Comparison of ENCODE assay signal across 15 cellular contexts in the genomic region with DNA sequence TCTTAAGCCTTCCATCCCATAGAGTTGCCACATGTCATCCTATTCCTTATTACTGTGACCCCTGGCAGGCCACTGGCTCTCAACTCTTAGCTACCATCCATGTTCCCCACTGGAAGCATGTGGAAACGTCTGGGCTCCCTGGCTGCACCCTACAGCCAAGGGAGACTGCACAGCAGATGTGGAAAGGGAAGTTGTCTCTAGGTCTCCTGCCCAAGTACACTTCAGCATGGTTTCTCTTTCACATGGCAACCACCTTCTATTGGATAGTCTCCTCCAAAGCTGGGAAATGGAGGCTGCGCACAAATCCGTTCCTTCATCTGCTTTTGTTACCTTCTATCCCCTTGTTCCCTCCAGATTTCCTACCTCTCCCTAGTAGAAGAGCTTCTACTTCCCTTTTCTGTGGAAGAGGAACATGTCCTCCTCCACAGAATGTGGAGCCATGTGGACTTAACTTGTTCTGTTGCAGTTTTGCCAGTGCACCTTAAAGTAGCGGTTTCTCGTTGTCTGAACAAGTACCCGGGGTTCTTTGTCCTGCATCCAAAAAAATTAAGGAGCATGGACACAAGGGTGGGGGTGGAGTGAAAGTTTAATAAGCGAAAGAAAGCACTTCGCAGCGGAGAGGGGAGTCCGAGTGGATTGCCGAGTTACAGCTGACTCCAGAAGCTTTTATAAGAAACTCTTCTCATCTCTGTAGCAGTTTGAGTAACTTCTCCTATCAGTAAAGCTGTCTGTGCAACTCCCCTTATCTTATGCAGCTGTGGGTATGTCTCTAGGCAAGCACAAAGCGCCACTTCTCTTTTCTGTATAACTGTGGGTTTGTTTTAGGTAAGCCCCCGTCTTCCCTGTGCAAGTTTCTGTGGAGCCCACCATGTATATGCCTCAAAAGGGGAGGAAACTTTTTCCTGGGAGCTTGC. TPM values are rescaled to one million over a fixed set of nuclear protein-coding genes. Genes with fewer than 3 reads are reported as not detected.
A peak's percentile ranks its signal among the peaks of the same experiment; 100 is the strongest.
DNase-seq lines count a peak whose midpoint lies in the region; ATAC-seq and TF ChIP-seq lines count a peak whose summit lies in the region.
"Had no signal": no experiment of that assay in that cellular context is flagged by ENCODE, and none has a peak within 500 bp of the region (broad histone marks: within the 10 kb centered on the region; RNA-seq: fewer than 3 reads in every experiment).

No MANE protein-coding gene starts in this region.

- DNase-seq in DND-41 (peak; percentile 28), SIG-M5 (lab: John Stamatoyannopoulos, UW) (peak; percentile 71), right cardiac atrium (no peak), ACHN (no peak), NCI-H1694 treated with DMSO at 0.1 percent for 48 hours (lab: John Stamatoyannopoulos, UW) (no peak)
- DNase-seq in stimulated activated CD4-positive, alpha-beta T cell treated with anti-CD3 and anti-CD28 coated beads, Interleukin-2, amount 100 ng/mL, for 48 hours: no peak
- DNase-seq: amniotic stem cell, endodermal cell, HCEC 1CT, MG63, NCI-H510A treated with DMSO at 0.1 percent for 48 hours, T-helper 17 cell, thyroid gland had no signal

- peaks cover 6% of the 10 kb centered on the region for H3K9me3 ChIP-seq in DND-41 (ENCODE audit: insufficient read depth, low read length, severe bottlenecking)
- H3K9me3 ChIP-seq in right cardiac atrium (ENCODE audit: control insufficient read depth, low read length): no peaks in the 10 kb centered on the region
- H3K9me3 ChIP-seq: thyroid gland had no signal

- TF ChIP-seq CTCF in DND-41 (IDR thresholded peaks at IDR 0.05; ENCODE audit: borderline replicate concordance, extremely low read depth, low read length, poor library complexity, severe bottlenecking): no peak

- H2AFZ ChIP-seq in DND-41 (ENCODE audit: low read depth, low read length): no peak overlapping the region

- H4K20me1 ChIP-seq in DND-41 (ENCODE audit: insufficient read depth, low read length): peaks cover 22% of the 10 kb centered on the region

- no peaks in the 10 kb centered on the region for H3K4me1 ChIP-seq in DND-41 (ENCODE audit: insufficient read depth, low read length)
- no peaks in the 10 kb centered on the region for H3K4me1 ChIP-seq in right cardiac atrium (ENCODE audit: control insufficient read depth, insufficient read depth, low read length)
- H3K4me1 ChIP-seq: thyroid gland had no signal

- H3K27me3 ChIP-seq in DND-41 (ENCODE audit: insufficient read depth, low read length, poor library complexity): no peaks in the 10 kb centered on the region
- no peaks in the 10 kb centered on the region for H3K27me3 ChIP-seq in right cardiac atrium (ENCODE audit: control insufficient read depth, insufficient read depth)
- H3K27me3 ChIP-seq: MG63, thyroid gland had no signal

- in situ Hi-C loops in ACHN (cut with HindIII; ENCODE audit: low pct_ligation_motif_present, low pct_unique_long_range_greater_than_20kb, low sequenced_read_pairs): no loop called here

- H3K4me3 ChIP-seq in DND-41 (ENCODE audit: low read depth in 1 of 2, low read length in 2 of 2): no peak overlapping the region
- peak overlapping the region; percentile 30 for H3K4me3 ChIP-seq in right cardiac atrium (ENCODE audit: low read length)
- H3K4me3 ChIP-seq: MG63, thyroid gland had no signal

- WGBS in right cardiac atrium: 56% methylated on average over 13 of the region's 13 CpGs

- H3K4me2 ChIP-seq in DND-41 (ENCODE audit: insufficient read depth, low read length): no peak overlapping the region

- ATAC-seq in DND-41 (ENCODE audit: insufficient read depth, low read depth) (peak; percentile 82), HG02852 (IDR thresholded peaks at IDR 0.05; ENCODE audit: unreplicated experiment) (peak; percentile 55), right cardiac atrium (peak; percentile 56 to 65), GM18873 (IDR thresholded peaks at IDR 0.05; ENCODE audit: low FRiP score, unreplicated experiment) (no peak)
- ATAC-seq: T-helper 17 cell had no signal

- H3K27ac ChIP-seq in DND-41 (ENCODE audit: low read length) (peak overlapping the region; percentile 13; the same call in 1 of the 2 replicates), right cardiac atrium (ENCODE audit: low read length) (no peak overlapping the region)
- H3K27ac ChIP-seq: thyroid gland had no signal

- H3K36me3 ChIP-seq in DND-41 (ENCODE audit: insufficient read depth, low read length): peaks cover 12% of the 10 kb centered on the region
- H3K36me3 ChIP-seq: thyroid gland had no signal

- intact Hi-C loops in right cardiac atrium (cut with DNase I): no loop called here

- H3K9ac ChIP-seq in DND-41 (ENCODE audit: low read depth, low read length): no peak overlapping the region

- H3K79me2 ChIP-seq in DND-41 (ENCODE audit: insufficient read depth, low read length): peaks cover 98% of the 10 kb centered on the region

RNA-seq across cellular contexts. Expression of gene HMGB2, which starts 52.5 kb away (rescaled TPM):
- 10 to 100 TPM; 26.3 to 53.4 (median 44.3) TPM for total RNA-seq in right cardiac atrium
- polyA plus RNA-seq in right cardiac atrium: 98.3 TPM

Comparison
In these comparisons a context has a peak if more than half of its experiments do, and no peak if none do; other contexts are left out.
1. DNase-seq: peak in DND-41 (single experiment) and SIG-M5 (single experiment); none in right cardiac atrium (0 of 3), ACHN (single experiment), NCI-H1694 treated with DMSO at 0.1 percent for 48 hours (single experiment) and stimulated activated CD4-positive, alpha-beta T cell treated with anti-CD3 and anti-CD28 coated beads, Interleukin-2, amount 100 ng/mL, for 48 hours (0 of 2).